Comparison of ENCODE assay signal across 11 cellular contexts in the genomic region with DNA sequence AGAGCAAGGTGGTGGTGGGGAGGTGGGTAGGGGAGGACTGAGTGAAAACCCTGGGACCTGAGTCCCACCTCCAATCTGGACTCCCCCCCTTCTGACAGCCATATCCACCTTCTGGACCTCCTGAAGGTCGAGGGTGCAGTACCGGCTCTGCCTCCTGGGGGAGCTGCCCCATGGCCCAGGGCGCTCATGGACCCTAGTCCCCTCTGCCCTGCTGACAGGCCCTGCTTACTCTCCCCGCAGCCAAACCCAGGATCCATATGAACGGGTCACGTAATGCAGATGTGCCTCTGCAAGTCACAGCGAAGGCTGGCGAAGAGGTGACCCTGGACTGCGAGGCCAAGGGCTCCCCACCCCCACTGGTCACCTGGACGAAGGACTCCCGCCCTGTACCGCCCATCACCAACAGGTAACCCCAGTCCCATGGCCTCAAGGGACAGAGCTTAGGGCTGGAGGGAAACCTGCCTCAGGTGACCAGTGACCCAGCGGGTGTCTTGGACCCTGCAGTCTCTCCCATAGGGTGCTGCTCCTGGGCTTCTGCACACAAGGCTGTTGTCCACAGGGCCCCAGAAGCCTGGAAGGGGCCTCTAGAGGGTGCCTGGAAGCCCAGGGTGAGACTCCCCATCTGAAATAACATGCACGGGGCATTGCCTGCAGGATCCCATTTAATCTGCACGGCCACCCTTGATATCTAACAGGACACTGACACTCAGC.
A peak's percentile ranks its signal among the peaks of the same experiment; 100 is the strongest.
DNase-seq lines count a peak whose midpoint lies in the region; ATAC-seq and TF ChIP-seq lines count a peak whose summit lies in the region.
"Had no signal": no experiment of that assay in that cellular context is flagged by ENCODE, and none has a peak within 500 bp of the region (broad histone marks: within the 10 kb centered on the region; RNA-seq: fewer than 3 reads in every experiment).

No MANE protein-coding gene starts in this region.

- in situ Hi-C loops in SK-MEL-5 (cut with HindIII; ENCODE audit: low pct_unique_long_range_greater_than_20kb, low sequenced_read_pairs), result no loop called here

- no peak overlapping the region for H3K27ac ChIP-seq in foreskin keratinocyte
- peak overlapping the region in 3 of 4 donors; percentile 53 to 86 (median 70) for H3K27ac ChIP-seq in tibial nerve
- H3K27ac ChIP-seq in adrenal gland, result peak overlapping the region in 1 of 5 donors; percentile 21
- H3K27ac ChIP-seq: C4-2B had no signal

- WGBS in tibial nerve, 2 donors, result 73 to 75% methylated on average over 14 of the region's 15 CpGs
- WGBS in adrenal gland, 4 donors, result 52 to 56% (median 55%) methylated on average over 5 to 15 of the region's 15 CpGs

- TF ChIP-seq EP300 in tibial nerve (IDR thresholded peaks at IDR 0.05), result no peak

- peak; percentile 39 for TF ChIP-seq CTCF in foreskin keratinocyte (conservative IDR thresholded peaks at IDR 0.05)
- no peak for TF ChIP-seq CTCF in tibial nerve (IDR thresholded peaks at IDR 0.05)
- TF ChIP-seq CTCF in adrenal gland (IDR thresholded peaks at IDR 0.05), result peak in 1 of 6 experiments; percentile 11

- ATAC-seq in foreskin keratinocyte, result peak; percentile 8
- ATAC-seq in left lobe of liver, result no peak
- ATAC-seq: activated CD4-positive, CD25-positive, alpha-beta regulatory T cell treated with anti-CD3 and anti-CD28 coated beads, Interleukin-2, amount 50 U/mL, for 24 hours had no signal

- no peaks in the 10 kb centered on the region for H3K36me3 ChIP-seq in tibial nerve
- no peaks in the 10 kb centered on the region for H3K36me3 ChIP-seq in adrenal gland (replicated peaks in 1 of 2)

- H3K9me3 ChIP-seq in tibial nerve, result no peaks in the 10 kb centered on the region
- no peaks in the 10 kb centered on the region for H3K9me3 ChIP-seq in adrenal gland (replicated peaks in 1 of 3)

- H3K4me3 ChIP-seq in tibial nerve, result no peak overlapping the region
- H3K4me3 ChIP-seq in adrenal gland, result no peak overlapping the region

- no peak for TF ChIP-seq POLR2A in tibial nerve (IDR thresholded peaks at IDR 0.05)
- no peak for TF ChIP-seq POLR2A in adrenal gland (IDR thresholded peaks at IDR 0.05)

- peaks cover 89% of the 10 kb centered on the region for H3K27me3 ChIP-seq in foreskin keratinocyte
- H3K27me3 ChIP-seq in tibial nerve, result peaks cover 0 to 28% of the 10 kb centered on the region in 2 donors
- H3K27me3 ChIP-seq in adrenal gland, result peaks cover 27% of the 10 kb centered on the region

- H3K4me1 ChIP-seq in foreskin keratinocyte (no peaks in the 10 kb centered on the region), tibial nerve (peaks cover 0 to 45% (median 0%) of the 10 kb centered on the region in 4 donors), adrenal gland (replicated peaks in 1 of 2) (peaks cover 0 to 9% of the 10 kb centered on the region in 2 donors)

- DNase-seq in activated T-cell treated with anti-CD3 and anti-CD28 coated beads, Interleukin-2, amount 50 U/mL, for 48 hours, result peak; percentile 31 to 41
- no peak for DNase-seq in activated T-cell treated with anti-CD3 and anti-CD28 coated beads, Interleukin-2, amount 50 U/mL, for 1 hour
- peak; percentile 38 for DNase-seq in SK-MEL-5 (ENCODE audit: low read depth, low spot score)
- DNase-seq in foreskin keratinocyte, result no peak
- no peak for DNase-seq in tibial nerve (ENCODE audit: low spot score in 2 of 2)
- DNase-seq in retina, result no peak
- no peak for DNase-seq in left lobe of liver (ENCODE audit: low spot score)
- no peak for DNase-seq in adrenal gland
- DNase-seq: NCI-H345 had no signal

- intact Hi-C loops in adrenal gland (cut with DNase I), result no loop called here

Comparison
In these comparisons a context has a peak if more than half of its experiments do, and no peak if none do; other contexts are left out.
1. DNase-seq: peak in activated T-cell treated with anti-CD3 and anti-CD28 coated beads, Interleukin-2, amount 50 U/mL, for 48 hours (2 of 2) and SK-MEL-5 (single experiment); none in activated T-cell treated with anti-CD3 and anti-CD28 coated beads, Interleukin-2, amount 50 U/mL, for 1 hour (single experiment), foreskin keratinocyte (0 of 2), tibial nerve (0 of 2), retina (single experiment), left lobe of liver (single experiment) and adrenal gland (0 of 7).